ENCODE assay signal across 3 cellular contexts in genomic region chr2:166393008-166393407, GRCh38.
TF ChIP-seq lines count a peak whose summit lies in the region.

No MANE protein-coding gene starts in this region.

TF ChIP-seq in HepG2, 621 proteins besides CTCF, POLR2A, EP300 and RAD21:
- TF ChIP-seq ZNF121 (CRISPR knock-in tag; IDR thresholded peaks at IDR 0.05) (no peak), JARID2 (CRISPR knock-in tag; IDR thresholded peaks at IDR 0.05; ENCODE audit: insufficient replicate concordance) (no peak), UBTF (CRISPR knock-in tag; IDR thresholded peaks at IDR 0.05) (no peak), NFE2L2 (IDR thresholded peaks at IDR 0.05; ENCODE audit: low read length) (peak; percentile 85), FOSL1 (CRISPR knock-in tag; IDR thresholded peaks at IDR 0.05; ENCODE audit: borderline replicate concordance) (no peak), CHD4 (IDR thresholded peaks at IDR 0.05; ENCODE audit: borderline replicate concordance, low read length) (no peak), TFDP2 (CRISPR knock-in tag; IDR thresholded peaks at IDR 0.05) (no peak), MAFK (conservative IDR thresholded peaks at IDR 0.05 in 1 of 2, IDR thresholded peaks at IDR 0.05 in 1 of 2; ENCODE audit: low read length in 2 of 2) (peak; percentile 10 to 17; a peak in 2 of 4 replicates), FOXA1 (IDR thresholded peaks at IDR 0.05) (no peak), FOXA1 (CRISPR knock-in tag; IDR thresholded peaks at IDR 0.05) (no peak)
- TF ChIP-seq, protein P1, sequence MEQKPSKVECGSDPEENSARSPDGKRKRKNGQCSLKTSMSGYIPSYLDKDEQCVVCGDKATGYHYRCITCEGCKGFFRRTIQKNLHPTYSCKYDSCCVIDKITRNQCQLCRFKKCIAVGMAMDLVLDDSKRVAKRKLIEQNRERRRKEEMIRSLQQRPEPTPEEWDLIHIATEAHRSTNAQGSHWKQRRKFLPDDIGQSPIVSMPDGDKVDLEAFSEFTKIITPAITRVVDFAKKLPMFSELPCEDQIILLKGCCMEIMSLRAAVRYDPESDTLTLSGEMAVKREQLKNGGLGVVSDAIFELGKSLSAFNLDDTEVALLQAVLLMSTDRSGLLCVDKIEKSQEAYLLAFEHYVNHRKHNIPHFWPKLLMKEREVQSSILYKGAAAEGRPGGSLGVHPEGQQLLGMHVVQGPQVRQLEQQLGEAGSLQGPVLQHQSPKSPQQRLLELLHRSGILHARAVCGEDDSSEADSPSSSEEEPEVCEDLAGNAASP (CRISPR knock-in tag; IDR thresholded peaks at IDR 0.05; ENCODE audit: borderline replicate concordance) = no peak

TF ChIP-seq in IMR-90, 13 proteins besides CTCF, POLR2A, EP300 and RAD21:
- TF ChIP-seq RFX5 (IDR thresholded peaks at IDR 0.05; ENCODE audit: low read depth, low read length) (no peak), NFE2L2 (IDR thresholded peaks at IDR 0.05; ENCODE audit: low read depth, low read length) (peak; percentile 77)

TF ChIP-seq in K562, 482 proteins besides CTCF, POLR2A, EP300 and RAD21 (continues in another document):
- TF ChIP-seq SMARCC2 (IDR thresholded peaks at IDR 0.05; ENCODE audit: low read depth) (peak; percentile 54; the same call in 1 of the 2 replicates), NR4A1 (CRISPR knock-in tag; IDR thresholded peaks at IDR 0.05) (no peak), NR4A1 (tag; IDR thresholded peaks at IDR 0.05) (no peak), NFE2L1 (tag; IDR thresholded peaks at IDR 0.05; ENCODE audit: borderline replicate concordance, low read depth) (peak; percentile 95), ZNF592 (IDR thresholded peaks at IDR 0.05) (peak; percentile 65), ZNF436 (CRISPR knock-in tag; IDR thresholded peaks at IDR 0.05) (no peak), MAFF (IDR thresholded peaks at IDR 0.05; ENCODE audit: low read length) (peak; percentile 94), CBFA2T2 (conservative IDR thresholded peaks at IDR 0.05) (0 out of 2 replicates have a peak, but pooled peaks have one; percentile 15), MNT (conservative IDR thresholded peaks at IDR 0.05) (no peak), C11orf30 (IDR thresholded peaks at IDR 0.05; ENCODE audit: low read depth) (peak; percentile 94), DPF2 (IDR thresholded peaks at IDR 0.05) (peak; percentile 68; the same call in 1 of the 2 replicates), ZNF316 (IDR thresholded peaks at IDR 0.05) (peak; percentile 98), CLOCK (CRISPR knock-in tag; IDR thresholded peaks at IDR 0.05; ENCODE audit: borderline replicate concordance) (no peak), HLTF (IDR thresholded peaks at IDR 0.05) (no peak), ARID1B (IDR thresholded peaks at IDR 0.05) (peak; percentile 67), KAT7 (CRISPR knock-in tag; IDR thresholded peaks at IDR 0.05; ENCODE audit: borderline replicate concordance) (no peak), CBFA2T3 (IDR thresholded peaks at IDR 0.05) (peak; percentile 10; the same call in 1 of the 2 replicates), KLF13 (tag; IDR thresholded peaks at IDR 0.05; ENCODE audit: borderline replicate concordance, low read depth) (no peak), BACH1 (tag; IDR thresholded peaks at IDR 0.05) (peak; percentile 82; the same call in 1 of the 2 replicates), ZNF431 (CRISPR knock-in tag; IDR thresholded peaks at IDR 0.05) (no peak), MEIS2 (IDR thresholded peaks at IDR 0.05; ENCODE audit: partially characterized antibody) (peak; percentile 68), FOXM1 (IDR thresholded peaks at IDR 0.05; ENCODE audit: low read depth) (0 out of 2 replicates have a peak, but pooled peaks have one; percentile 18), FOXM1 (CRISPR knock-in tag; IDR thresholded peaks at IDR 0.05; ENCODE audit: low read depth) (no peak), NFE2 (IDR thresholded peaks at IDR 0.05; ENCODE audit: low read depth) (peak; percentile 98), SMARCE1 (IDR thresholded peaks at IDR 0.05) (peak; percentile 69), ATF1 (CRISPR knock-in tag; IDR thresholded peaks at IDR 0.05) (no peak), ATF1 (tag; IDR thresholded peaks at IDR 0.05) (0 out of 2 replicates have a peak, but pooled peaks have one; percentile 12), SMARCA4 (IDR thresholded peaks at IDR 0.05) (peak; percentile 84), MYBL2 (IDR thresholded peaks at IDR 0.05; ENCODE audit: low read depth) (peak; percentile 31; the same call in 1 of the 2 replicates), MYBL2 (CRISPR knock-in tag; IDR thresholded peaks at IDR 0.05; ENCODE audit: borderline replicate concordance) (no peak), TRIM24 (IDR thresholded peaks at IDR 0.05) (peak in 1 of 2 experiments; percentile 43; a peak in 1 of 4 replicates), MAFG (tag; conservative IDR thresholded peaks at IDR 0.05) (peak; percentile 97), DDX20 (tag; IDR thresholded peaks at IDR 0.05; ENCODE audit: low read depth) (0 out of 2 replicates have a peak, but pooled peaks have one; percentile 13)
- TF ChIP-seq, protein P2, sequence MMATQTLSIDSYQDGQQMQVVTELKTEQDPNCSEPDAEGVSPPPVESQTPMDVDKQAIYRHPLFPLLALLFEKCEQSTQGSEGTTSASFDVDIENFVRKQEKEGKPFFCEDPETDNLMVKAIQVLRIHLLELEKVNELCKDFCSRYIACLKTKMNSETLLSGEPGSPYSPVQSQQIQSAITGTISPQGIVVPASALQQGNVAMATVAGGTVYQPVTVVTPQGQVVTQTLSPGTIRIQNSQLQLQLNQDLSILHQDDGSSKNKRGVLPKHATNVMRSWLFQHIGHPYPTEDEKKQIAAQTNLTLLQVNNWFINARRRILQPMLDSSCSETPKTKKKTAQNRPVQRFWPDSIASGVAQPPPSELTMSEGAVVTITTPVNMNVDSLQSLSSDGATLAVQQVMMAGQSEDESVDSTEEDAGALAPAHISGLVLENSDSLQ (IDR thresholded peaks at IDR 0.05) = peak; percentile 42; the same call in 1 of the 2 replicates
- TF ChIP-seq, protein P3, sequence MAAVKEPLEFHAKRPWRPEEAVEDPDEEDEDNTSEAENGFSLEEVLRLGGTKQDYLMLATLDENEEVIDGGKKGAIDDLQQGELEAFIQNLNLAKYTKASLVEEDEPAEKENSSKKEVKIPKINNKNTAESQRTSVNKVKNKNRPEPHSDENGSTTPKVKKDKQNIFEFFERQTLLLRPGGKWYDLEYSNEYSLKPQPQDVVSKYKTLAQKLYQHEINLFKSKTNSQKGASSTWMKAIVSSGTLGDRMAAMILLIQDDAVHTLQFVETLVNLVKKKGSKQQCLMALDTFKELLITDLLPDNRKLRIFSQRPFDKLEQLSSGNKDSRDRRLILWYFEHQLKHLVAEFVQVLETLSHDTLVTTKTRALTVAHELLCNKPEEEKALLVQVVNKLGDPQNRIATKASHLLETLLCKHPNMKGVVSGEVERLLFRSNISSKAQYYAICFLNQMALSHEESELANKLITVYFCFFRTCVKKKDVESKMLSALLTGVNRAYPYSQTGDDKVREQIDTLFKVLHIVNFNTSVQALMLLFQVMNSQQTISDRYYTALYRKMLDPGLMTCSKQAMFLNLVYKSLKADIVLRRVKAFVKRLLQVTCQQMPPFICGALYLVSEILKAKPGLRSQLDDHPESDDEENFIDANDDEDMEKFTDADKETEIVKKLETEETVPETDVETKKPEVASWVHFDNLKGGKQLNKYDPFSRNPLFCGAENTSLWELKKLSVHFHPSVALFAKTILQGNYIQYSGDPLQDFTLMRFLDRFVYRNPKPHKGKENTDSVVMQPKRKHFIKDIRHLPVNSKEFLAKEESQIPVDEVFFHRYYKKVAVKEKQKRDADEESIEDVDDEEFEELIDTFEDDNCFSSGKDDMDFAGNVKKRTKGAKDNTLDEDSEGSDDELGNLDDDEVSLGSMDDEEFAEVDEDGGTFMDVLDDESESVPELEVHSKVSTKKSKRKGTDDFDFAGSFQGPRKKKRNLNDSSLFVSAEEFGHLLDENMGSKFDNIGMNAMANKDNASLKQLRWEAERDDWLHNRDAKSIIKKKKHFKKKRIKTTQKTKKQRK (IDR thresholded peaks at IDR 0.05; ENCODE audit: borderline replicate concordance, low read depth, low read length) = no peak
- TF ChIP-seq, protein P4, sequence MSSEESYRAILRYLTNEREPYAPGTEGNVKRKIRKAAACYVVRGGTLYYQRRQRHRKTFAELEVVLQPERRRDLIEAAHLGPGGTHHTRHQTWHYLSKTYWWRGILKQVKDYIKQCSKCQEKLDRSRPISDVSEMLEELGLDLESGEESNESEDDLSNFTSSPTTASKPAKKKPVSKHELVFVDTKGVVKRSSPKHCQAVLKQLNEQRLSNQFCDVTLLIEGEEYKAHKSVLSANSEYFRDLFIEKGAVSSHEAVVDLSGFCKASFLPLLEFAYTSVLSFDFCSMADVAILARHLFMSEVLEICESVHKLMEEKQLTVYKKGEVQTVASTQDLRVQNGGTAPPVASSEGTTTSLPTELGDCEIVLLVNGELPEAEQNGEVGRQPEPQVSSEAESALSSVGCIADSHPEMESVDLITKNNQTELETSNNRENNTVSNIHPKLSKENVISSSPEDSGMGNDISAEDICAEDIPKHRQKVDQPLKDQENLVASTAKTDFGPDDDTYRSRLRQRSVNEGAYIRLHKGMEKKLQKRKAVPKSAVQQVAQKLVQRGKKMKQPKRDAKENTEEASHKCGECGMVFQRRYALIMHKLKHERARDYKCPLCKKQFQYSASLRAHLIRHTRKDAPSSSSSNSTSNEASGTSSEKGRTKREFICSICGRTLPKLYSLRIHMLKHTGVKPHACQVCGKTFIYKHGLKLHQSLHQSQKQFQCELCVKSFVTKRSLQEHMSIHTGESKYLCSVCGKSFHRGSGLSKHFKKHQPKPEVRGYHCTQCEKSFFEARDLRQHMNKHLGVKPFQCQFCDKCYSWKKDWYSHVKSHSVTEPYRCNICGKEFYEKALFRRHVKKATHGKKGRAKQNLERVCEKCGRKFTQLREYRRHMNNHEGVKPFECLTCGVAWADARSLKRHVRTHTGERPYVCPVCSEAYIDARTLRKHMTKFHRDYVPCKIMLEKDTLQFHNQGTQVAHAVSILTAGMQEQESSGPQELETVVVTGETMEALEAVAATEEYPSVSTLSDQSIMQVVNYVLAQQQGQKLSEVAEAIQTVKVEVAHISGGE (CRISPR knock-in tag; IDR thresholded peaks at IDR 0.05) = no peak
